16 cellular contexts compared by ENCODE assay signal in the genomic region with DNA sequence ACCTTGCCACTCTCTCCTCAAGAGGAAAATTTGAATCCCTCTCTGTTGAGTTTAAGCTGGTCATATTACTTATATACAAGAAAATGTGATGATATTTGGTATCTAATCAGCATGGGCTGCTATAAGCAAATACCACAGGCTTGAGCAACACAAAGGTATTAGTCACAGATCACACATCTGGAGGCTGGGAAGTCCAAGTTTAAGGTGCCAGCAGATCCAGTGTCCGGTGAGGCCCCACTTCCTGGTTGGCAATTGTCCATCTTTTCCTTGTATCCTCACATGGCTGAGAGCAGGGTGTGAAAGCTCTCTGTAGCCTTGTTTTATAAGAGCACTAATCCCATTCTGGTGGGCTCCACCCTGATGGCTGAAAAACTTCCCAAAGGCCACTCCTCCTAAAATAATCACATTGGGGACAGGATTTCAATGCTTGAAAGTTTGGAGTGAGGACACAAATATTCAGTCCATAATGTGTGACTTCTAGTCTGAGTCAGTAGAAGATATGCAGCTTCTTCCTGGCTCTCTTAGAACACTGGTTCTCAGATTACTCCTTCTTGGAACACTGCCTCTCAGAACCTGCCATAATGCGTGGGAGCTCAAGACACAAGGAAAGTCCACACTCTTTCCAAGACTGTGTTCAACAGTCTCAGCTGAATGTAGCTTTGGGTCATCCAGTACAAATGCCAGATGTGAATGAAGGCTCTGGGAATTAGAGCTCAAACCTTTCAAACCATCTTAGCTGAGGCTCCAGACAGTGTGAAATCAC.
DNase-seq lines count a peak whose midpoint lies in the region; ATAC-seq and TF ChIP-seq lines count a peak whose summit lies in the region.
"Had no signal": no experiment of that assay in that cellular context is flagged by ENCODE, and none has a peak within 500 bp of the region (broad histone marks: within the 10 kb centered on the region; RNA-seq: fewer than 3 reads in every experiment).

No MANE protein-coding gene starts in this region.

- 17 to 22% methylated on average over 2 of the region's 2 CpGs for WGBS in GM23248 (ENCODE audit: low coverage in 1 of 2, low lambda C conversion rate in 2 of 2, missing lambda C conversion rate in 2 of 2), 2 experiments
- 50% methylated on average over 2 of the region's 2 CpGs for WGBS in esophagus muscularis mucosa

- H3K4me3 Mint-ChIP-seq in chondrocyte (ENCODE audit: unreplicated experiment) (no peak overlapping the region), Caco-2 (ENCODE audit: unreplicated experiment) (no peak overlapping the region)
- H3K4me3 Mint-ChIP-seq: activated naive CD4-positive, alpha-beta T cell treated with anti-CD3 and anti-CD28 coated beads, Interleukin-2, amount 10 ng/mL, durations not matched to agents 7 days and 5 days had no signal

- no peaks in the 10 kb centered on the region for H3F3A ChIP-seq in GM23248 (ENCODE audit: insufficient read depth)

- peak; percentile 12 for ATAC-seq in left lung

- peak; percentile 49 for DNase-seq in GM23248
- DNase-seq in NCI-H460 (ENCODE audit: extremely low read depth, low read depth), result peak; percentile 1
- DNase-seq in chondrocyte (ENCODE audit: low spot score), result no peak
- DNase-seq in left lung, result no peak
- DNase-seq in foreskin melanocyte, result no peak
- DNase-seq in activated CD4-positive, alpha-beta T cell treated with anti-CD3 and anti-CD28 coated beads for 1 hour, result no peak
- no peak for DNase-seq in Caco-2
- no peak for DNase-seq in esophagus muscularis mucosa (ENCODE audit: extremely low spot score)
- DNase-seq: activated naive CD4-positive, alpha-beta T cell treated with anti-CD3 and anti-CD28 coated beads, Interleukin-2, amount 10 ng/mL, durations not matched to agents 7 days and 5 days; esophagus squamous epithelium; islet precursor cell; NCI-H1417 treated with DMSO at 0.1 percent for 48 hours; NCI-H524 treated with DMSO at 0.1 percent for 48 hours; stomach had no signal

- no TSS peak for BruUV-seq in Caco-2 (replicated peaks; lab: Mats Ljungman, UMichigan)

- H3K9me3 Mint-ChIP-seq in chondrocyte (ENCODE audit: low read depth) (no peaks in the 10 kb centered on the region), Caco-2 (ENCODE audit: unreplicated experiment) (no peaks in the 10 kb centered on the region)

- no peak overlapping the region for H2AFZ ChIP-seq in GM23248

- H3K9me2 ChIP-seq in GM23248 (ENCODE audit: insufficient read depth), result no peaks in the 10 kb centered on the region

- H3K27me3 ChIP-seq in GM23248 (replicated peaks; ENCODE audit: insufficient read depth) (no peaks in the 10 kb centered on the region), left lung (no peaks in the 10 kb centered on the region), Caco-2 (replicated peaks; ENCODE audit: control insufficient read depth, insufficient read depth, low read length) (no peaks in the 10 kb centered on the region), esophagus muscularis mucosa (no peaks in the 10 kb centered on the region)
- H3K27me3 ChIP-seq: BLaER1, esophagus squamous epithelium, stomach had no signal

- H3K27ac ChIP-seq in GM23248 (no peak overlapping the region), left lung (no peak overlapping the region), esophagus muscularis mucosa (replicated peaks in 1 of 4) (no peak overlapping the region)
- H3K27ac ChIP-seq: BLaER1, esophagus squamous epithelium, stomach, VCaP had no signal

- H3K36me3 ChIP-seq in GM23248 (ENCODE audit: low read depth) (no peaks in the 10 kb centered on the region), left lung (no peaks in the 10 kb centered on the region), Caco-2 (ENCODE audit: control insufficient read depth, insufficient read depth, low read length) (no peaks in the 10 kb centered on the region), esophagus muscularis mucosa (no peaks in the 10 kb centered on the region)
- H3K36me3 ChIP-seq: BLaER1, esophagus squamous epithelium, stomach had no signal

- TF ChIP-seq POLR2A in esophagus muscularis mucosa (IDR thresholded peaks at IDR 0.05; ENCODE audit: low read depth), result no peak

- in situ Hi-C loops in GM23248 (cut with MboI), result no loop called here

- H3K9ac ChIP-seq in GM23248, result no peak overlapping the region
- H3K9ac ChIP-seq: BLaER1 had no signal

- no peaks in the 10 kb centered on the region for H3K27me3 Mint-ChIP-seq in chondrocyte (ENCODE audit: low read depth)
- no peaks in the 10 kb centered on the region for H3K27me3 Mint-ChIP-seq in Caco-2 (ENCODE audit: insufficient read depth, unreplicated experiment)
- H3K27me3 Mint-ChIP-seq: activated naive CD4-positive, alpha-beta T cell treated with anti-CD3 and anti-CD28 coated beads, Interleukin-2, amount 10 ng/mL, durations not matched to agents 7 days and 5 days had no signal

- POLR2A ChIA-PET in Caco-2 (lab: Charles Lee), result no interaction called here

- intact Hi-C loops in left lung (cut with DNase I), result no loop called here
- intact Hi-C loops in Caco-2 (cut with micrococcal nuclease; ENCODE audit: unreplicated experiment), result no loop called here
- intact Hi-C loops in esophagus muscularis mucosa (cut with DNase I), result no loop called here

- no peaks in the 10 kb centered on the region for H3K36me3 Mint-ChIP-seq in chondrocyte (ENCODE audit: low read depth)
- H3K36me3 Mint-ChIP-seq in Caco-2 (ENCODE audit: insufficient read depth, unreplicated experiment), result no peaks in the 10 kb centered on the region
- H3K36me3 Mint-ChIP-seq: activated naive CD4-positive, alpha-beta T cell treated with anti-CD3 and anti-CD28 coated beads, Interleukin-2, amount 10 ng/mL, durations not matched to agents 7 days and 5 days had no signal

- TF ChIP-seq CTCF in chondrocyte (IDR thresholded peaks at IDR 0.05) (no peak), left lung (IDR thresholded peaks at IDR 0.05) (no peak), Caco-2 (IDR thresholded peaks at IDR 0.05; ENCODE audit: insufficient read depth in 1 of 2, low read depth in 1 of 2, low read length in 1 of 2, severe bottlenecking in 1 of 2, unreplicated experiment in 1 of 2) (no peak), esophagus muscularis mucosa (IDR thresholded peaks at IDR 0.05) (no peak)

- CTCF ChIA-PET in Caco-2 (lab: Charles Lee), result no interaction called here

- no peaks in the 10 kb centered on the region for H3K9me3 ChIP-seq in GM23248 (ENCODE audit: low read depth)
- peaks cover 0 to 7% of the 10 kb centered on the region in 2 donors for H3K9me3 ChIP-seq in left lung
- H3K9me3 ChIP-seq in Caco-2, result no peaks in the 10 kb centered on the region
- no peaks in the 10 kb centered on the region for H3K9me3 ChIP-seq in esophagus muscularis mucosa
- H3K9me3 ChIP-seq: BLaER1, stomach had no signal

- peak overlapping the region; percentile 45 for H3K27ac Mint-ChIP-seq in chondrocyte (ENCODE audit: unreplicated experiment)
- no peak overlapping the region for H3K27ac Mint-ChIP-seq in Caco-2 (ENCODE audit: unreplicated experiment)
- H3K27ac Mint-ChIP-seq: activated naive CD4-positive, alpha-beta T cell treated with anti-CD3 and anti-CD28 coated beads, Interleukin-2, amount 10 ng/mL, durations not matched to agents 7 days and 5 days had no signal

- H3K79me2 ChIP-seq in GM23248 (ENCODE audit: insufficient read depth), result no peaks in the 10 kb centered on the region

- no peaks in the 10 kb centered on the region for H3K4me1 ChIP-seq in GM23248 (ENCODE audit: insufficient read depth)
- no peaks in the 10 kb centered on the region for H3K4me1 ChIP-seq in left lung
- H3K4me1 ChIP-seq in Caco-2, result no peaks in the 10 kb centered on the region
- no peaks in the 10 kb centered on the region for H3K4me1 ChIP-seq in esophagus muscularis mucosa
- H3K4me1 ChIP-seq: BLaER1, esophagus squamous epithelium, stomach had no signal

- no peak for TF ChIP-seq EP300 in esophagus muscularis mucosa (IDR thresholded peaks at IDR 0.05)

- H3K4me2 ChIP-seq in GM23248 (ENCODE audit: unreplicated experiment), result no peak overlapping the region
- H3K4me2 ChIP-seq: BLaER1 had no signal

- H4K20me1 ChIP-seq in GM23248 (ENCODE audit: insufficient read depth), result no peaks in the 10 kb centered on the region
- H4K20me1 ChIP-seq: BLaER1 had no signal

- H3K4me3 ChIP-seq in GM23248 (no peak overlapping the region), left lung (no peak overlapping the region), Caco-2 (ENCODE audit: low read depth, low read length) (no peak overlapping the region), esophagus muscularis mucosa (no peak overlapping the region)
- H3K4me3 ChIP-seq: BLaER1, esophagus squamous epithelium, stomach had no signal

- peaks cover 10% of the 10 kb centered on the region for H3K4me1 Mint-ChIP-seq in chondrocyte (ENCODE audit: low read depth)
- no peaks in the 10 kb centered on the region for H3K4me1 Mint-ChIP-seq in Caco-2 (ENCODE audit: low read depth, unreplicated experiment)
- H3K4me1 Mint-ChIP-seq: activated naive CD4-positive, alpha-beta T cell treated with anti-CD3 and anti-CD28 coated beads, Interleukin-2, amount 10 ng/mL, durations not matched to agents 7 days and 5 days had no signal

Comparison
In these comparisons a context has a peak if more than half of its experiments do, and no peak if none do; other contexts are left out.
1. DNase-seq: peak in GM23248 (single experiment) and NCI-H460 (single experiment); none in chondrocyte (single experiment), left lung (0 of 2), foreskin melanocyte (single experiment), activated CD4-positive, alpha-beta T cell treated with anti-CD3 and anti-CD28 coated beads for 1 hour (single experiment), Caco-2 (0 of 2) and esophagus muscularis mucosa (single experiment).